In genomic region chr2:237663517-237663916, GRCh38 we compare ENCODE assay signal across 13 cellular contexts. TPM values are rescaled to one million over a fixed set of nuclear protein-coding genes. Genes with fewer than 3 reads are reported as not detected.
DNase-seq lines count a peak whose midpoint lies in the region; ATAC-seq and TF ChIP-seq lines count a peak whose summit lies in the region.
"Had no signal": no experiment of that assay in that cellular context is flagged by ENCODE, and none has a peak within 500 bp of the region (broad histone marks: within the 10 kb centered on the region; RNA-seq: fewer than 3 reads in every experiment).

No MANE protein-coding gene starts in this region.

- H3K79me2 ChIP-seq in parathyroid adenoma, result peaks cover 3% of the 10 kb centered on the region

- DNase-seq in Right ventricle myocardium inferior (ENCODE audit: missing footprints) (no peak), cardiac septum (ENCODE audit: low spot score) (no peak), left ventricle myocardium inferior (no peak), uterus (no peak), mucosa of descending colon (no peak), DMS53 treated with DMSO at 0.1 percent for 48 hours (lab: John Stamatoyannopoulos, UW; ENCODE audit: unreplicated experiment) (no peak)
- DNase-seq: activated CD4-positive, alpha-beta T cell treated with anti-CD3 and anti-CD28 coated beads, Interleukin-2, amount 50 U/mL, for 1 hour; activated T-cell treated with anti-CD3 and anti-CD28 coated beads, Interleukin-2, amount 50 U/mL, for 4 hours; NCI-H1694 treated with DMSO at 0.1 percent for 48 hours; stimulated activated CD4-positive, alpha-beta T cell treated with anti-CD3 and anti-CD28 coated beads, Interleukin-4, amount 100 ng/mL, for 24 hours had no signal

- no peak for TF ChIP-seq CTCF in left ventricle myocardium inferior (IDR thresholded peaks at IDR 0.05; ENCODE audit: borderline replicate concordance)
- no peak for TF ChIP-seq CTCF in parathyroid adenoma (IDR thresholded peaks at IDR 0.05)
- no peak for TF ChIP-seq CTCF in uterus (IDR thresholded peaks at IDR 0.05)
- no peak for TF ChIP-seq CTCF in mucosa of descending colon (IDR thresholded peaks at IDR 0.05)

- H3K4me3 ChIP-seq in left ventricle myocardium inferior (no peak overlapping the region), parathyroid adenoma (ENCODE audit: low read depth, low read length) (no peak overlapping the region), uterus (no peak overlapping the region), mucosa of descending colon (no peak overlapping the region)
- H3K4me3 ChIP-seq: A549 had no signal

- H3K4me1 ChIP-seq in left ventricle myocardium inferior (peaks cover 56% of the 10 kb centered on the region), parathyroid adenoma (peaks cover 29% of the 10 kb centered on the region), uterus (peaks cover 4 to 20% of the 10 kb centered on the region in 2 donors), mucosa of descending colon (ENCODE audit: low read depth) (peaks cover 27% of the 10 kb centered on the region)
- H3K4me1 ChIP-seq: A549 had no signal

- no peaks in the 10 kb centered on the region for H3K9me3 ChIP-seq in left ventricle myocardium inferior (replicated peaks)
- no peaks in the 10 kb centered on the region for H3K9me3 ChIP-seq in parathyroid adenoma (ENCODE audit: control insufficient read depth, low read length)
- H3K9me3 ChIP-seq in uterus, result no peaks in the 10 kb centered on the region
- H3K9me3 ChIP-seq in mucosa of descending colon, result no peaks in the 10 kb centered on the region
- H3K9me3 ChIP-seq: A549 had no signal

- H3K36me3 ChIP-seq in left ventricle myocardium inferior, result no peaks in the 10 kb centered on the region
- H3K36me3 ChIP-seq in parathyroid adenoma (ENCODE audit: control insufficient read depth, insufficient read depth, low read length), result no peaks in the 10 kb centered on the region
- H3K36me3 ChIP-seq in uterus, result no peaks in the 10 kb centered on the region
- no peaks in the 10 kb centered on the region for H3K36me3 ChIP-seq in mucosa of descending colon (ENCODE audit: low read depth)

- no peak overlapping the region for H3K9ac ChIP-seq in parathyroid adenoma

- H2AFZ ChIP-seq in parathyroid adenoma, result no peak overlapping the region

- ATAC-seq in Right ventricle myocardium inferior, result peak; percentile 30
- no peak for ATAC-seq in HG03025 (IDR thresholded peaks at IDR 0.05; ENCODE audit: low FRiP score, unreplicated experiment)
- no peak for ATAC-seq in mucosa of descending colon

- H3K27me3 ChIP-seq in left ventricle myocardium inferior (ENCODE audit: low read depth), result no peaks in the 10 kb centered on the region
- H3K27me3 ChIP-seq in parathyroid adenoma (ENCODE audit: control insufficient read depth, insufficient read depth, low read length), result no peaks in the 10 kb centered on the region
- no peaks in the 10 kb centered on the region for H3K27me3 ChIP-seq in uterus

- intact Hi-C loops in Right ventricle myocardium inferior (cut with DNase I) (loop anchor here (5.0 kb wide), 1 partner anchor 36 kb away; the partner anchor contains the start of gene LRRFIP1), cardiac septum (cut with DNase I) (loop anchor here (5.0 kb wide), 1 partner anchor 36 kb away; the partner anchor contains the start of gene LRRFIP1), left ventricle myocardium inferior (cut with micrococcal nuclease) (no loop called here), uterus (cut with DNase I; ENCODE audit: low total_unique reads) (no loop called here), mucosa of descending colon (cut with DNase I, micrococcal nuclease) (loop anchor here in 1 of 2 donors (5.0 kb wide), 1 partner anchor 84 kb away; no protein-coding TSS in a partner anchor)

- H3K27ac ChIP-seq in left ventricle myocardium inferior (replicated peaks) (peak overlapping the region; percentile 67), parathyroid adenoma (peak overlapping the region; percentile 57), uterus (peak overlapping the region; percentile 92 to 93)
- H3K27ac ChIP-seq: A549 had no signal

- H3K4me2 ChIP-seq in parathyroid adenoma (ENCODE audit: low read length), result no peak overlapping the region
- H3K4me2 ChIP-seq: A549 had no signal

- TF ChIP-seq POLR2A in uterus (IDR thresholded peaks at IDR 0.05), result no peak

RNA-seq across cellular contexts. Expression of gene LRRFIP1, which starts 36.1 kb away (rescaled TPM):
- 104 TPM for total RNA-seq in Right ventricle myocardium inferior
- total RNA-seq in cardiac septum, result 157 TPM
- 97.1 TPM for total RNA-seq in left ventricle myocardium inferior
- 100 to 1,000 TPM in 2 of 4 donors, 10 to 100 TPM in 2; 62.8 to 199 (median 121) TPM for total RNA-seq in uterus
- total RNA-seq in mucosa of descending colon, result 100 to 1,000 TPM; 114 to 157 (median 120) TPM

Comparison
In these comparisons a context has a peak if more than half of its experiments do, and no peak if none do; other contexts are left out.
1. intact Hi-C loops: an anchor here in Right ventricle myocardium inferior (5.0 kb wide) and cardiac septum (5.0 kb wide); none called in left ventricle myocardium inferior and uterus.